Comparison of ENCODE assay signal across 9 cellular contexts in genomic region chr5:2511131-2511530, GRCh38.
"Had no signal": no experiment of that assay in that cellular context is flagged by ENCODE, and none has a peak within 500 bp of the region (broad histone marks: within the 10 kb centered on the region; RNA-seq: fewer than 3 reads in every experiment).

No MANE protein-coding gene starts in this region.

- H3K27ac ChIP-seq: GM23248, HL-60 had no signal

- H3K9ac ChIP-seq: GM23248 had no signal

- FAIRE-seq: HTR-8/SVneo, K562 had no signal

- H2AFZ ChIP-seq: GM23248 had no signal

- H3K4me3 ChIP-seq: GM23248, K562 had no signal

- ATAC-seq: K562 had no signal

- DNase-seq: GM23248, GOT3, H7, HCEC 1CT, IMR-90, KG1 had no signal
